ENCODE assay signal across 13 cellular contexts in genomic region chr3:9036327-9037112, GRCh38.
DNase-seq lines count a peak whose midpoint lies in the region; ATAC-seq and FAIRE-seq lines count a peak whose summit lies in the region.
"Had no signal": no experiment of that assay in that cellular context is flagged by ENCODE, and none has a peak within 500 bp of the region (broad histone marks: within the 10 kb centered on the region; RNA-seq: fewer than 3 reads in every experiment).

No MANE protein-coding gene starts in this region.

- peak; percentile 82 for DNase-seq in AG20443 (ENCODE audit: low spot score)
- DNase-seq in OCI-M1 (lab: John Stamatoyannopoulos, UW) = peak; percentile 70
- DNase-seq in fibroblast of the conjunctiva (ENCODE audit: low read depth) = peak; percentile 72
- DNase-seq in posterior vena cava (ENCODE audit: low spot score) = peak; percentile 87
- no peak for DNase-seq in NCI-H128 (lab: John Stamatoyannopoulos, UW; ENCODE audit: unreplicated experiment)
- DNase-seq in GM19239 (ENCODE audit: insufficient read length, low spot score) = no peak
- DNase-seq: activated CD4-positive, alpha-beta T cell treated with anti-CD3 and anti-CD28 coated beads, Interleukin-2, amount 50 U/mL, for 48 hours; naive thymus-derived CD4-positive, alpha-beta T cell; NCI-H1930; stimulated activated CD4-positive, alpha-beta T cell treated with anti-CD3 and anti-CD28 coated beads, Interleukin-4, amount 100 ng/mL, for 24 hours had no signal

- no peaks in the 10 kb centered on the region for H3K9me3 Mint-ChIP-seq in activated T-helper 17 cell treated with anti-CD3 and anti-CD28 coated beads, Interleukin-2, amount 50 U/mL, for 72 hours
- H3K9me3 Mint-ChIP-seq: naive thymus-derived CD4-positive, alpha-beta T cell had no signal

- no peak overlapping the region for H3K4me3 Mint-ChIP-seq in activated T-helper 17 cell treated with anti-CD3 and anti-CD28 coated beads, Interleukin-2, amount 50 U/mL, for 72 hours
- H3K4me3 Mint-ChIP-seq: naive thymus-derived CD4-positive, alpha-beta T cell had no signal

- no peaks in the 10 kb centered on the region for H3K4me1 Mint-ChIP-seq in activated T-helper 17 cell treated with anti-CD3 and anti-CD28 coated beads, Interleukin-2, amount 50 U/mL, for 72 hours
- H3K4me1 Mint-ChIP-seq: naive thymus-derived CD4-positive, alpha-beta T cell had no signal

- FAIRE-seq in GM19239 (lab: Jason Lieb, UNC) = no peak
- FAIRE-seq: astrocyte had no signal

- H3K27ac Mint-ChIP-seq in activated T-helper 17 cell treated with anti-CD3 and anti-CD28 coated beads, Interleukin-2, amount 50 U/mL, for 72 hours = no peak overlapping the region
- H3K27ac Mint-ChIP-seq: naive thymus-derived CD4-positive, alpha-beta T cell had no signal

- intact Hi-C loops in posterior vena cava (cut with DNase I) = no loop called here

- no peak for ATAC-seq in activated T-helper 17 cell treated with anti-CD3 and anti-CD28 coated beads, Interleukin-2, amount 50 U/mL, for 72 hours (replicated peaks)
- ATAC-seq in HG03045 (IDR thresholded peaks at IDR 0.05; ENCODE audit: unreplicated experiment) = no peak

- H3K27me3 Mint-ChIP-seq in activated T-helper 17 cell treated with anti-CD3 and anti-CD28 coated beads, Interleukin-2, amount 50 U/mL, for 72 hours = no peaks in the 10 kb centered on the region

- no peaks in the 10 kb centered on the region for H3K36me3 Mint-ChIP-seq in activated T-helper 17 cell treated with anti-CD3 and anti-CD28 coated beads, Interleukin-2, amount 50 U/mL, for 72 hours (ENCODE audit: low read depth)
- H3K36me3 Mint-ChIP-seq: naive thymus-derived CD4-positive, alpha-beta T cell had no signal

Comparison
In these comparisons a context has a peak if more than half of its experiments do, and no peak if none do; other contexts are left out.
1. DNase-seq: peak in AG20443 (single experiment), OCI-M1 (single experiment), fibroblast of the conjunctiva (single experiment) and posterior vena cava (single experiment); none in NCI-H128 (single experiment) and GM19239 (single experiment).